1 cellular context compared by ENCODE assay signal in genomic region chr9:69771775-69772418, GRCh38.
A peak's percentile ranks its signal among the peaks of the same experiment; 100 is the strongest.
TF ChIP-seq lines count a peak whose summit lies in the region.

No MANE protein-coding gene starts in this region.

TF ChIP-seq in A549, 52 proteins besides CTCF, POLR2A, EP300 and RAD21 (continued from another document):
- TF ChIP-seq E2F6 (IDR thresholded peaks at IDR 0.05; ENCODE audit: borderline replicate concordance, low read depth) = no peak
- TF ChIP-seq TFCP2L1 (CRISPR knock-in tag; IDR thresholded peaks at IDR 0.05) = no peak
- TF ChIP-seq NFE2L2 (conservative IDR thresholded peaks at IDR 0.05; ENCODE audit: low read length) = peak; percentile 44; the same call in 1 of the 2 replicates
- no peak for TF ChIP-seq ZFP36 (IDR thresholded peaks at IDR 0.05; ENCODE audit: borderline replicate concordance, partially characterized antibody)
- no peak for TF ChIP-seq POLR2AphosphoS2 (conservative IDR thresholded peaks at IDR 0.05; ENCODE audit: low read length)
